Comparison of ENCODE assay signal across 21 cellular contexts in the genomic region with DNA sequence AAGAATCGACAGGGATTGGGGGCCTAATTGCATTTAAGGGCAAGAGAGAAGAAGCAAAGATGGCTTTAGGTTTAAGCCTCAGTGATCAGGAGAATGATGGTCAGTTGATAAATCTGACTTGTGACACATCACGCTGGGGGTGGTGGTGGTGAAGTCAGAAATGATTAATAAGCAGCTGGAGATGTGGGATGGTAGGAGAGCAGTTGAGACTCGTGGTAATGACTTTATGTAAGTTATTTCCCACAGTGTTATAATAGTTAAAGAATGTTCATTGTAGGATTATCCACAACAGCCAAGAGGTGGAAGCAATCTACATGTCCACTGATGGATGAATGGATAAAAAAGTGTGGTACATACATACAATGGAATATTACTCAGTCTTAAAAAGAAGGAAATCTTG.
"Had no signal": no experiment of that assay in that cellular context is flagged by ENCODE, and none has a peak within 500 bp of the region (broad histone marks: within the 10 kb centered on the region; RNA-seq: fewer than 3 reads in every experiment).

No MANE protein-coding gene starts in this region.

- H2AFZ ChIP-seq: parathyroid adenoma had no signal

- H3K9ac ChIP-seq: parathyroid adenoma had no signal

- H3K36me3 Mint-ChIP-seq: activated CD4-positive, alpha-beta memory T cell treated with anti-CD3 and anti-CD28 coated beads for 36 hours; activated naive CD4-positive, alpha-beta T cell treated with anti-CD3 and anti-CD28 coated beads, Interleukin-2, amount 50 U/mL, for 72 hours; natural killer cell had no signal

- ATAC-seq: activated CD4-positive, alpha-beta T cell treated with anti-CD3 and anti-CD28 coated beads for 36 hours; activated naive CD4-positive, alpha-beta T cell treated with anti-CD3 and anti-CD28 coated beads, Interleukin-2, amount 50 U/mL, for 72 hours; effector memory CD8-positive, alpha-beta T cell; heart left ventricle; left ventricle myocardium superior; natural killer cell had no signal

- H3K36me3 ChIP-seq: adrenal gland, cardiac muscle cell, heart left ventricle, neutrophil, thyroid gland had no signal

- H3K79me2 ChIP-seq: parathyroid adenoma had no signal

- H3K27ac ChIP-seq: adrenal gland, cardiac muscle cell, heart left ventricle, neutrophil, parathyroid adenoma, thyroid gland had no signal

- FAIRE-seq: frontal cortex, kidney had no signal

- H3K27ac Mint-ChIP-seq: activated CD4-positive, alpha-beta memory T cell treated with anti-CD3 and anti-CD28 coated beads for 36 hours; activated CD4-positive, alpha-beta T cell treated with anti-CD3 and anti-CD28 coated beads for 36 hours; activated naive CD4-positive, alpha-beta T cell treated with anti-CD3 and anti-CD28 coated beads, Interleukin-2, amount 50 U/mL, for 72 hours; activated T-helper 1 cell treated with anti-CD3 and anti-CD28 coated beads, Interleukin-12 subunit alpha, Interleukin-12 subunit beta, Interleukin-2, Interleukin-4 antibody, amounts not matched to agents 30 ng/mL and 10 ng/mL and 1 ng/mL, durations not matched to agents 14 hours and 24 hours and 36 hours; effector memory CD8-positive, alpha-beta T cell; natural killer cell had no signal

- DNase-seq: activated CD4-positive, alpha-beta memory T cell treated with anti-CD3 and anti-CD28 coated beads for 36 hours; activated CD4-positive, alpha-beta T cell treated with anti-CD3 and anti-CD28 coated beads for 36 hours; activated gamma-delta T cell treated with Interleukin-2 at 50 U/mL for 16 hours; activated T-cell treated with anti-CD3 and anti-CD28 coated beads for 4 hours; adrenal gland; effector memory CD8-positive, alpha-beta T cell; heart left ventricle; kidney; left ventricle myocardium superior; natural killer cell; stimulated activated CD4-positive, alpha-beta T cell treated with anti-CD3 and anti-CD28 coated beads, Interleukin-12 subunit alpha, Interleukin-12 subunit beta, amount 100 ng/mL, for 4 hours; stimulated activated CD4-positive, alpha-beta T cell treated with anti-CD3 and anti-CD28 coated beads, Interleukin-1b, Interleukin-23, amount 100 ng/mL, for 48 hours; stimulated activated CD8-positive, alpha-beta memory T cell treated with anti-CD3 and anti-CD28 coated beads, Interleukin-4, amount 100 ng/mL, for 48 hours; stimulated activated naive CD4-positive, alpha-beta T cell treated with Interleukin-2 at 50 U/mL for 16 hours; thyroid gland had no signal

- H3K4me1 ChIP-seq: adrenal gland, heart left ventricle, parathyroid adenoma, thyroid gland had no signal

- H3K9me3 Mint-ChIP-seq: activated CD4-positive, alpha-beta memory T cell treated with anti-CD3 and anti-CD28 coated beads for 36 hours; activated naive CD4-positive, alpha-beta T cell treated with anti-CD3 and anti-CD28 coated beads, Interleukin-2, amount 50 U/mL, for 72 hours; activated T-helper 1 cell treated with anti-CD3 and anti-CD28 coated beads, Interleukin-12 subunit alpha, Interleukin-12 subunit beta, Interleukin-2, Interleukin-4 antibody, amounts not matched to agents 30 ng/mL and 10 ng/mL and 1 ng/mL, durations not matched to agents 14 hours and 24 hours and 36 hours; effector memory CD8-positive, alpha-beta T cell; natural killer cell had no signal

- H3K4me3 ChIP-seq: adrenal gland, cardiac muscle cell, heart left ventricle, thyroid gland had no signal

- H3K4me1 Mint-ChIP-seq: activated CD4-positive, alpha-beta T cell treated with anti-CD3 and anti-CD28 coated beads for 36 hours; natural killer cell had no signal

- H3K9me3 ChIP-seq: adrenal gland, heart left ventricle, neutrophil, thyroid gland had no signal

- H3K27me3 Mint-ChIP-seq: activated CD4-positive, alpha-beta memory T cell treated with anti-CD3 and anti-CD28 coated beads for 36 hours; activated CD4-positive, alpha-beta T cell treated with anti-CD3 and anti-CD28 coated beads for 36 hours; effector memory CD8-positive, alpha-beta T cell had no signal

- H3K4me3 Mint-ChIP-seq: activated CD4-positive, alpha-beta memory T cell treated with anti-CD3 and anti-CD28 coated beads for 36 hours; activated CD4-positive, alpha-beta T cell treated with anti-CD3 and anti-CD28 coated beads for 36 hours; activated T-helper 1 cell treated with anti-CD3 and anti-CD28 coated beads, Interleukin-12 subunit alpha, Interleukin-12 subunit beta, Interleukin-2, Interleukin-4 antibody, amounts not matched to agents 30 ng/mL and 10 ng/mL and 1 ng/mL, durations not matched to agents 14 hours and 24 hours and 36 hours; effector memory CD8-positive, alpha-beta T cell; natural killer cell had no signal

- H3K27me3 ChIP-seq: cardiac muscle cell, neutrophil, thyroid gland had no signal
